In genomic region chr7:126805351-126805750, GRCh38 we compare ENCODE assay signal across 1 cellular context.
TF ChIP-seq lines count a peak whose summit lies in the region.

No MANE protein-coding gene starts in this region.

TF ChIP-seq in WTC11, 78 proteins besides CTCF, POLR2A, EP300 and RAD21 (continued from another document):
- TF ChIP-seq ZNF512 (CRISPR knock-in tag; IDR thresholded peaks at IDR 0.05; ENCODE audit: borderline replicate concordance) (no peak), ZNF281 (CRISPR knock-in tag; IDR thresholded peaks at IDR 0.05) (no peak), NR2C2 (CRISPR knock-in tag; IDR thresholded peaks at IDR 0.05) (no peak), MLX (CRISPR knock-in tag; IDR thresholded peaks at IDR 0.05) (no peak), ZNF532 (CRISPR knock-in tag; IDR thresholded peaks at IDR 0.05; ENCODE audit: borderline replicate concordance) (no peak), E2F4 (CRISPR knock-in tag; IDR thresholded peaks at IDR 0.05; ENCODE audit: borderline replicate concordance, low read depth) (no peak)
